ENCODE assay signal across 8 cellular contexts in genomic region chr4:112296949-112297483, GRCh38. TPM values are rescaled to one million over a fixed set of nuclear protein-coding genes. Genes with fewer than 3 reads are reported as not detected.
DNase-seq lines count a peak whose midpoint lies in the region; ATAC-seq and TF ChIP-seq lines count a peak whose summit lies in the region.

TSS of gene ALPK1 (plus strand) at chr4:112297369.

- no peaks in the 10 kb centered on the region for H4K20me1 ChIP-seq in BLaER1

- H3K9ac ChIP-seq in BLaER1, result no peak within 1 kb of the TSS

- no peaks in the 10 kb centered on the region for H3K27me3 ChIP-seq in BLaER1
- H3K27me3 ChIP-seq in aorta (ENCODE audit: control insufficient read depth in 1 of 2, insufficient read depth in 2 of 2, low read length in 1 of 2), result no peaks in the 10 kb centered on the region

- H3K36me3 ChIP-seq in BLaER1 (no peaks in the 10 kb centered on the region), aorta (ENCODE audit: control insufficient read depth in 1 of 2, insufficient read depth in 2 of 2, low read length in 1 of 2) (peaks cover 0 to 3% of the 10 kb centered on the region in 2 donors)

- TF ChIP-seq CTCF in coronary artery (IDR thresholded peaks at IDR 0.05), result no peak

- no peak within 1 kb of the TSS for H3K27ac ChIP-seq in BLaER1
- H3K27ac ChIP-seq in coronary artery, result peak within 1 kb of the TSS; percentile 55 to 57
- H3K27ac ChIP-seq in aorta (ENCODE audit: low read depth in 1 of 2, low read length in 2 of 2), result no peak within 1 kb of the TSS

- peak within 1 kb of the TSS; percentile 36 for H3K4me2 ChIP-seq in BLaER1

- 0% methylated on average over 3 of the region's 3 CpGs for WGBS in aorta, 2 donors

- ATAC-seq in HG03196 (IDR thresholded peaks at IDR 0.05; ENCODE audit: unreplicated experiment), result peak; percentile 82
- peak; percentile 96 for ATAC-seq in aorta (ENCODE audit: low FRiP score)

- TF ChIP-seq POLR2A in GM19099 (IDR thresholded peaks at IDR 0.05; ENCODE audit: extremely low read depth, insufficient read length, low read depth), result peak; percentile 48

- H3K9me3 ChIP-seq in BLaER1, result no peaks in the 10 kb centered on the region
- no peaks in the 10 kb centered on the region for H3K9me3 ChIP-seq in aorta (ENCODE audit: control insufficient read depth, low read length)

- H3K4me3 ChIP-seq in BLaER1 (no peak within 1 kb of the TSS), coronary artery (peak within 1 kb of the TSS; percentile 67), aorta (ENCODE audit: low read length in 2 of 2) (peak within 1 kb of the TSS; percentile 74 to 79)

- DNase-seq in RPMI7951 (ENCODE audit: low read depth) (peak; percentile 86), coronary artery (ENCODE audit: low spot score) (no peak), mucosa of gallbladder (ENCODE audit: low spot score) (no peak), aorta (no peak), HUDEP-2 (lab: John Stamatoyannopoulos, UW; ENCODE audit: unreplicated experiment in 76 of 76) (no peak)

- H3K4me1 ChIP-seq in BLaER1 (no peaks in the 10 kb centered on the region; the same call in 1 of the 2 replicates), aorta (ENCODE audit: control insufficient read depth in 1 of 2, insufficient read depth in 2 of 2, low read length in 2 of 2) (no peaks in the 10 kb centered on the region)

- intact Hi-C loops in aorta (cut with DNase I), result no loop called here

RNA-seq across cellular contexts. Expression of gene ALPK1, which starts in this region (rescaled TPM):
- total RNA-seq in RPMI7951 (2014; rRNA removed; shearing (Covaris generic)), result 6.9 and 8.5 TPM in 2 replicates
- total RNA-seq in mucosa of gallbladder (21.3 TPM), aorta (10 to 100 TPM; 36.7 to 52.7 TPM)
- polyA plus RNA-seq in aorta, result 10 to 100 TPM in 1 of 2 donors, 1 to 10 TPM in 1; 6.6 to 11.2 TPM

Comparison
In these comparisons a context has a peak if more than half of its experiments do, and no peak if none do; other contexts are left out.
1. H3K27ac ChIP-seq: peak in coronary artery (2 of 2); none in BLaER1 (single experiment) and aorta (0 of 2).